26 cellular contexts compared by ENCODE assay signal in genomic region chr4:174262624-174263444, GRCh38. TPM values are rescaled to one million over a fixed set of nuclear protein-coding genes. Genes with fewer than 3 reads are reported as not detected.
DNase-seq lines count a peak whose midpoint lies in the region; ATAC-seq, FAIRE-seq and TF ChIP-seq lines count a peak whose summit lies in the region.
"Had no signal": no experiment of that assay in that cellular context is flagged by ENCODE, and none has a peak within 500 bp of the region (broad histone marks: within the 10 kb centered on the region; RNA-seq: fewer than 3 reads in every experiment).

No MANE protein-coding gene starts in this region.

- H3K9me3 ChIP-seq in K562 (replicated peaks; ENCODE audit: control insufficient read depth, insufficient read depth, low read depth, low read length), result no peaks in the 10 kb centered on the region
- H3K9me3 ChIP-seq in muscle layer of duodenum (ENCODE audit: control insufficient read depth in 1 of 2, low read length in 2 of 2), result no peaks in the 10 kb centered on the region
- H3K9me3 ChIP-seq in Peyer's patch, result no peaks in the 10 kb centered on the region
- H3K9me3 ChIP-seq: BLaER1 treated with 17β-estradiol and CSF1 and Interleukin-3, amounts not matched to agents 10 nM and 100 nM; esophagus squamous epithelium; HAP-1; pancreas; tibial nerve had no signal

- in situ Hi-C loops in K562 (cut with MboI), result no loop called here

- no peak overlapping the region for H2AFZ ChIP-seq in K562 (ENCODE audit: low read depth, low read length)
- H2AFZ ChIP-seq: neural progenitor cell had no signal

- 75% methylated on average over 6 of the region's 6 CpGs for WGBS in K562 (ENCODE audit: insufficient coverage, low coverage, missing lambda C conversion rate)

- FAIRE-seq in GM19239 (lab: Jason Lieb, UNC), result peak; percentile 21
- no peak for FAIRE-seq in K562 (lab: Jason Lieb, UNC)
- FAIRE-seq in D721Med (lab: Jason Lieb, UNC), result no peak
- FAIRE-seq: GM12891, pancreas had no signal

- POLR2A ChIA-PET in K562 (lab: Yijun Ruan, JAX), result interaction anchor here (0.5 to 1.4 kb wide), 2 partner anchors 16 to 472 kb away, joined by 3 read pairs; no protein-coding TSS in a partner anchor

- peaks cover 8% of the 10 kb centered on the region; the same call in 2 of the 3 replicates for H3K36me3 ChIP-seq in K562 (ENCODE audit: control insufficient read depth, insufficient read depth, low read length)
- peaks cover 0 to 3% of the 10 kb centered on the region in 2 donors for H3K36me3 ChIP-seq in muscle layer of duodenum (ENCODE audit: control insufficient read depth in 1 of 2, insufficient read depth in 2 of 2, low read length in 2 of 2)
- peaks cover 0 to 8% (median 0%) of the 10 kb centered on the region in 3 donors for H3K36me3 ChIP-seq in Peyer's patch
- H3K36me3 ChIP-seq: HAP-1, neural progenitor cell, pancreas, tibial nerve had no signal

- CTCF ChIA-PET in K562 (lab: Yijun Ruan, JAX; ENCODE audit: low intra/inter-chr PET ratio), result no interaction called here

- peaks cover 23% of the 10 kb centered on the region for H3K79me2 ChIP-seq in K562 (ENCODE audit: control insufficient read depth, insufficient read depth, low read length)

- TF ChIP-seq CTCF in K562 (IDR thresholded peaks at IDR 0.05 in 2 of 3, conservative IDR thresholded peaks at IDR 0.05 in 1 of 3; ENCODE audit: insufficient read depth in 2 of 3, low read depth in 1 of 3, low read length in 3 of 3) (no peak), D721Med (IDR thresholded peaks at IDR 0.05; ENCODE audit: insufficient read depth, missing control alignments) (no peak), Peyer's patch (IDR thresholded peaks at IDR 0.05) (no peak)

- no peak overlapping the region for H3K9ac ChIP-seq in K562 (ENCODE audit: insufficient read depth in 1 of 2, low read depth in 2 of 2, low read length in 2 of 2)
- H3K9ac ChIP-seq: BLaER1 treated with 17β-estradiol and CSF1 and Interleukin-3, amounts not matched to agents 10 nM and 100 nM; neural progenitor cell had no signal

- TF ChIP-seq POLR2A in K562 (conservative IDR thresholded peaks at IDR 0.05) (no peak), Peyer's patch (IDR thresholded peaks at IDR 0.05) (no peak)

- no peak for TF ChIP-seq RAD21 in K562 (CRISPR knock-in tag; conservative IDR thresholded peaks at IDR 0.05 in 1 of 2, IDR thresholded peaks at IDR 0.05 in 1 of 2)

- no peak overlapping the region for H3K4me2 ChIP-seq in K562 (ENCODE audit: insufficient read depth, low read length)
- H3K4me2 ChIP-seq: BLaER1 treated with 17β-estradiol and CSF1 and Interleukin-3, amounts not matched to agents 10 nM and 100 nM; neural progenitor cell had no signal

- no peaks in the 10 kb centered on the region for H3K4me1 ChIP-seq in K562 (replicated peaks in 1 of 2; ENCODE audit: control insufficient read depth in 2 of 2, insufficient read depth in 2 of 2, low read length in 2 of 2)
- H3K4me1 ChIP-seq in muscle layer of duodenum (ENCODE audit: control insufficient read depth in 1 of 2, insufficient read depth in 2 of 2, low read length in 2 of 2), result peaks cover 6 to 21% of the 10 kb centered on the region in 2 donors
- no peaks in the 10 kb centered on the region for H3K4me1 ChIP-seq in Peyer's patch
- H3K4me1 ChIP-seq: neural progenitor cell had no signal

- H3K4me3 ChIP-seq in K562, result no peak overlapping the region
- H3K4me3 ChIP-seq in muscle layer of duodenum (ENCODE audit: low read depth in 1 of 2, low read length in 2 of 2), result peak overlapping the region in 1 of 2 donors; percentile 7
- no peak overlapping the region for H3K4me3 ChIP-seq in Peyer's patch
- H3K4me3 ChIP-seq: BLaER1 treated with 17β-estradiol and CSF1 and Interleukin-3, amounts not matched to agents 10 nM and 100 nM; esophagus squamous epithelium; HAP-1; neural progenitor cell; pancreas; tibial nerve had no signal

- H4K20me1 ChIP-seq in K562 (replicated peaks; ENCODE audit: control insufficient read depth, insufficient read depth, low read length), result no peaks in the 10 kb centered on the region

- DNase-seq in GM19239 (ENCODE audit: insufficient read length, low spot score) (no peak), LHCN-M2 (ENCODE audit: low read depth) (peak; percentile 65), K562 (ENCODE audit: extremely low read depth in 1 of 4, low spot score in 3 of 4) (no peak), D721Med (ENCODE audit: insufficient read length, low spot score) (no peak), Peyer's patch (no peak), SHP77 (lab: John Stamatoyannopoulos, UW) (no peak)
- DNase-seq: activated naive CD4-positive, alpha-beta T cell; activated T-cell treated with anti-CD3 and anti-CD28 coated beads, Interleukin-2, amount 50 U/mL, for 72 hours; amniotic stem cell; cerebellar nuclear complex; DMS153; esophagus squamous epithelium; foreskin melanocyte; kidney glomerular epithelial cell; MV-4-11; NCI-H1436 treated with DMSO at 0.1 percent for 48 hours; NCI-H774; pancreas; stimulated activated CD4-positive, alpha-beta T cell treated with anti-CD3 and anti-CD28 coated beads, Interleukin-12 subunit alpha, Interleukin-12 subunit beta, amount 100 ng/mL, for 4 hours; stimulated activated CD4-positive, alpha-beta T cell treated with anti-CD3 and anti-CD28 coated beads, Interleukin-2, amount 100 ng/mL, for 48 hours had no signal

- no peak for TF ChIP-seq EP300 in K562 (IDR thresholded peaks at IDR 0.05; ENCODE audit: low read length)

- H3K9me1 ChIP-seq in K562 (ENCODE audit: control insufficient read depth, insufficient read depth, low read length), result no peaks in the 10 kb centered on the region

- intact Hi-C loops in K562 (cut with micrococcal nuclease), result no loop called here

- H3K27ac ChIP-seq in K562 (ENCODE audit: extremely low read depth, low read depth, low read length) (no peak overlapping the region), muscle layer of duodenum (ENCODE audit: low read length) (peak overlapping the region; percentile 45), Peyer's patch (no peak overlapping the region)
- H3K27ac ChIP-seq: BLaER1 treated with 17β-estradiol and CSF1 and Interleukin-3, amounts not matched to agents 10 nM and 100 nM; esophagus squamous epithelium; neural progenitor cell; pancreas; tibial nerve had no signal

- peak; percentile 65 for ATAC-seq in K562
- ATAC-seq: activated T-cell treated with anti-CD3 and anti-CD28 coated beads, Interleukin-2, amount 50 U/mL, for 72 hours had no signal

- no TSS peak for BruUV-seq in K562 (replicated peaks; lab: Mats Ljungman, UMichigan)

- H3K27me3 ChIP-seq in K562 (ENCODE audit: control insufficient read depth in 2 of 2, insufficient read depth in 2 of 2, low read length in 2 of 2) (no peaks in the 10 kb centered on the region), muscle layer of duodenum (ENCODE audit: low read depth, low read length) (no peaks in the 10 kb centered on the region), Peyer's patch (no peaks in the 10 kb centered on the region)
- H3K27me3 ChIP-seq: BLaER1 treated with 17β-estradiol and CSF1 and Interleukin-3, amounts not matched to agents 10 nM and 100 nM; esophagus squamous epithelium; neural progenitor cell; pancreas; tibial nerve had no signal

RNA-seq across cellular contexts. Expression of gene FBXO8, which starts 20.6 kb away (rescaled TPM):
- total RNA-seq in LHCN-M2 (2014; rRNA removed), result 17.5 and 22.8 TPM in 2 replicates
- 11.3 TPM for polyA plus RNA-seq in LHCN-M2 (2012)
- total RNA-seq in K562 (2011; cell fraction: chromatin; rRNA removed; ENCODE audit: low replicate concordance), result 13.0 and 14.3 TPM in 2 replicates
- total RNA-seq in K562 (2011; cell fraction: nucleolus; rRNA removed), result 13.0 and 16.1 TPM in 2 replicates
- 11.9 and 12.5 TPM in 2 replicates for total RNA-seq in K562 (2011; cell fraction: nucleoplasm; rRNA removed)
- total RNA-seq in K562 (2014; rRNA removed), result 12.6 and 14.2 TPM in 2 replicates
- total RNA-seq in K562 (2014; rRNA removed; fragmentation: Illumina TruSeq; extraction: Trizol), result 15.7 and 23.8 TPM in 2 replicates
- 11.5 and 12.9 TPM in 2 replicates for total RNA-seq in K562 (2015; rRNA removed; fragmentation: Illumina TruSeq; extraction: Trizol)
- 14.8 and 16.5 TPM in 2 replicates for total RNA-seq in K562 (2021)
- polyA plus RNA-seq in K562 (2011; rRNA removed), result 22.8 and 27.1 TPM in 2 replicates
- 8.2 and 13.6 TPM in 2 replicates for polyA plus RNA-seq in K562 (2011; cell fraction: cytosol; rRNA removed)
- 6.4 and 11.4 TPM in 2 replicates for polyA plus RNA-seq in K562 (2011; cell fraction: nucleus; rRNA removed)
- polyA plus RNA-seq in K562 (2012), result 10.8 and 14.4 TPM in 2 replicates
- polyA plus RNA-seq in K562 (2014; fragmentation: Illumina TruSeq; extraction: Trizol), result 12.8 and 13.5 TPM in 2 replicates
- polyA plus RNA-seq in K562 (2014; fragmentation: Nextera tagmentation; extraction: Ambion mirVana), result 10 to 100 TPM; 24.3 to 24.4 TPM
- polyA plus RNA-seq in K562 (2014; rRNA removed), result 11.9 and 13.1 TPM in 2 replicates
- polyA minus RNA-seq in K562 (2011; rRNA and poly(A)+ RNA removed), result 26.9 and 30.0 TPM in 2 replicates
- polyA minus RNA-seq in K562 (2011; cell fraction: cytosol; rRNA and poly(A)+ RNA removed), result 10.4 and 12.8 TPM in 2 replicates
- polyA minus RNA-seq in K562 (2011; cell fraction: nucleus; rRNA and poly(A)+ RNA removed), result 24.5 and 42.5 TPM in 2 replicates
- total RNA-seq in Peyer's patch, result 10 to 100 TPM; 24.8 to 36.3 (median 30.2) TPM

RNA-seq across cellular contexts. Expression of gene CEP44, which starts 20.9 kb away (rescaled TPM):
- total RNA-seq in LHCN-M2 (2014; rRNA removed) (22.7 and 27.3 TPM in 2 replicates), K562 (2014; rRNA removed) (20.4 and 24.4 TPM in 2 replicates), K562 (2014; rRNA removed; fragmentation: Illumina TruSeq; extraction: Trizol) (41.7 and 46.4 TPM in 2 replicates), K562 (2015; rRNA removed; fragmentation: Illumina TruSeq; extraction: Trizol) (24.8 and 28.2 TPM in 2 replicates), K562 (2021) (26.5 and 29.0 TPM in 2 replicates), Peyer's patch (10 to 100 TPM; 10.3 to 33.8 (median 15.7) TPM)
- 2.1 TPM for polyA plus RNA-seq in LHCN-M2 (2012)
- 45.7 and 158 TPM in 2 replicates for total RNA-seq in K562 (2011; cell fraction: chromatin; rRNA removed; ENCODE audit: low replicate concordance)
- total RNA-seq in K562 (2011; cell fraction: nucleolus; rRNA removed), result 20.2 and 28.8 TPM in 2 replicates
- total RNA-seq in K562 (2011; cell fraction: nucleoplasm; rRNA removed), result 45.3 and 70.8 TPM in 2 replicates
- polyA plus RNA-seq in K562 (2011; rRNA removed) (44.9 and 45.0 TPM in 2 replicates), K562 (2014; fragmentation: Illumina TruSeq; extraction: Trizol) (20.8 and 22.2 TPM in 2 replicates), K562 (2014; fragmentation: Nextera tagmentation; extraction: Ambion mirVana) (10 to 100 TPM; 19.6 to 23.3 TPM), K562 (2014; rRNA removed) (21.2 and 22.7 TPM in 2 replicates)
- polyA plus RNA-seq in K562 (2011; cell fraction: cytosol; rRNA removed), result 4.9 and 14.6 TPM in 2 replicates
- polyA plus RNA-seq in K562 (2011; cell fraction: nucleus; rRNA removed), result 33.4 and 51.6 TPM in 2 replicates
- 18.7 and 19.6 TPM in 2 replicates for polyA plus RNA-seq in K562 (2012)
- polyA minus RNA-seq in K562 (2011; rRNA and poly(A)+ RNA removed), result 40.8 and 52.1 TPM in 2 replicates
- polyA minus RNA-seq in K562 (2011; cell fraction: cytosol; rRNA and poly(A)+ RNA removed), result 16.7 and 17.2 TPM in 2 replicates
- polyA minus RNA-seq in K562 (2011; cell fraction: nucleus; rRNA and poly(A)+ RNA removed), result 29.9 and 66.9 TPM in 2 replicates
